In the genomic region with DNA sequence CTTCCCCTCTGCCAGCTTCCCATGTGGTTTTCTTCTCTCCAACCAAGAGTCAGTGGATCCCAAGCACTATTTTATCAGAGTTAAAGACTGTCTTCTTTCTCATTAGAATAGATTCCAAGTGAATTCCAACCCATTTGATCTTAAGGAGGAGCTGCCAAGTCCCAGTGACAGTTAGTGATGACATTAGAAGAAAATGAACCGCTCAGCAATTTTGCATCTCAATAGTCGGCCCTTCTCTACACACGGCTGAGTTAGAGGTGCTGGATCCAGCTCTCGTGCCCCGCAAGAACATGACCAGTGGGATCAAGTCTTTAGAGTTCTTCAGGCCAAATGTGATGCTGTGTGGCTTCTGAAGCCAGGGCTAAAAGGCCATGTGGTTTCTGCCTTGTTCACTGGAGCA, we compare ENCODE assay signal across 31 cellular contexts.
"Had no signal": no experiment of that assay in that cellular context is flagged by ENCODE, and none has a peak within 500 bp of the region (broad histone marks: within the 10 kb centered on the region; RNA-seq: fewer than 3 reads in every experiment).

No MANE protein-coding gene starts in this region.

- H3K36me3 ChIP-seq: neural progenitor cell, ovary, spleen, suprapubic skin, tibial artery, transverse colon, upper lobe of right lung, uterus had no signal

- H3K27me3 ChIP-seq: neural progenitor cell, ovary, suprapubic skin, testis, transverse colon, uterus had no signal

- H3K4me1 ChIP-seq: parathyroid adenoma, psoas muscle, spleen, suprapubic skin, tibial artery, upper lobe of right lung, uterus had no signal

- ATAC-seq: natural killer cell; psoas muscle; right cardiac atrium; sciatic nerve; stimulated activated memory B cell treated with anti-CD40 and anti-IgM and Interleukin-4, amounts not matched to agents 10 μg/mL and 1 μg/mL and 100 μg/mL, for 72 hours; stimulated activated naive CD8-positive, alpha-beta T cell treated with anti-CD3 and anti-CD28 coated beads, Interleukin-15, amount 100 ng/mL, for 72 hours; stimulated activated naive CD8-positive, alpha-beta T cell treated with anti-CD3 and anti-CD28 coated beads, Interleukin-15, Interleukin-2, amounts not matched to agents 100 U/mL and 50 U/mL, for 24 hours; upper lobe of right lung had no signal

- H3K36me3 Mint-ChIP-seq: natural killer cell; stimulated activated memory B cell treated with anti-CD40 and anti-IgM and Interleukin-4, amounts not matched to agents 10 μg/mL and 1 μg/mL and 100 μg/mL, for 72 hours; type B pancreatic cell had no signal

- H3K27ac Mint-ChIP-seq: natural killer cell; nephron; progenitor cell of endocrine pancreas; stimulated activated memory B cell treated with anti-CD40 and anti-IgM and Interleukin-4, amounts not matched to agents 10 μg/mL and 1 μg/mL and 100 μg/mL, for 72 hours; stimulated activated naive CD8-positive, alpha-beta T cell treated with anti-CD3 and anti-CD28 coated beads, Interleukin-15, amount 100 ng/mL, for 72 hours; type B pancreatic cell had no signal

- H3K9me3 ChIP-seq: ovary, psoas muscle, suprapubic skin, testis, transverse colon, upper lobe of right lung, uterus had no signal

- H3K4me3 ChIP-seq: neural progenitor cell, ovary, psoas muscle, skin epidermis, smooth muscle cell, spleen, suprapubic skin, testis, tibial artery, transverse colon, upper lobe of right lung, uterus had no signal

- H3K4me2 ChIP-seq: neural progenitor cell, smooth muscle cell had no signal

- H3K4me1 Mint-ChIP-seq: natural killer cell; stimulated activated memory B cell treated with anti-CD40 and anti-IgM and Interleukin-4, amounts not matched to agents 10 μg/mL and 1 μg/mL and 100 μg/mL, for 72 hours; stimulated activated naive CD8-positive, alpha-beta T cell treated with anti-CD3 and anti-CD28 coated beads, Interleukin-15, amount 100 ng/mL, for 72 hours had no signal

- DNase-seq: natural killer cell; occipital lobe; ovary; posterior cingulate gyrus; psoas muscle; right cardiac atrium; spleen; stimulated activated CD4-positive, alpha-beta T cell treated with anti-CD3 and anti-CD28 coated beads, Interleukin-12 subunit alpha, Interleukin-12 subunit beta, amount 100 ng/mL, for 4 hours; stimulated activated CD4-positive, alpha-beta T cell treated with anti-CD3 and anti-CD28 coated beads, Interleukin-1b, Interleukin-23, amount 100 ng/mL, for 48 hours; stimulated activated CD4-positive, alpha-beta T cell treated with anti-CD3 and anti-CD28 coated beads, Interleukin-4, amount 100 ng/mL, for 1 hour; stimulated activated CD4-positive, alpha-beta T cell treated with anti-CD3 and anti-CD28 coated beads, Interleukin-4, amount 100 ng/mL, for 4 hours; stimulated activated CD8-positive, alpha-beta memory T cell treated with anti-CD3 and anti-CD28 coated beads, Interleukin-4, amount 100 ng/mL, for 48 hours; stimulated activated naive CD4-positive, alpha-beta T cell; stimulated activated naive CD8-positive, alpha-beta T cell treated with anti-CD3 and anti-CD28 coated beads, Interleukin-15, amount 100 ng/mL, for 72 hours; stimulated activated naive CD8-positive, alpha-beta T cell treated with anti-CD3 and anti-CD28 coated beads, Interleukin-15, Interleukin-2, amounts not matched to agents 100 U/mL and 50 U/mL, for 24 hours; substantia nigra; testis; tibial artery; transverse colon; upper lobe of right lung; uterus had no signal

- H3K4me3 Mint-ChIP-seq: natural killer cell; nephron; stimulated activated memory B cell treated with anti-CD40 and anti-IgM and Interleukin-4, amounts not matched to agents 10 μg/mL and 1 μg/mL and 100 μg/mL, for 72 hours; stimulated activated naive CD8-positive, alpha-beta T cell treated with anti-CD3 and anti-CD28 coated beads, Interleukin-15, amount 100 ng/mL, for 72 hours; type B pancreatic cell had no signal

- H3K27me3 Mint-ChIP-seq: type B pancreatic cell had no signal

- H3K9ac ChIP-seq: neural progenitor cell, parathyroid adenoma had no signal

- H2AFZ ChIP-seq: neural progenitor cell, parathyroid adenoma had no signal

- H3K9me3 Mint-ChIP-seq: natural killer cell had no signal

- H3K27ac ChIP-seq: neural progenitor cell, ovary, parathyroid adenoma, psoas muscle, skin epidermis, spleen, suprapubic skin, testis, tibial artery, transverse colon, upper lobe of right lung, uterus had no signal
